1 cellular context compared by ENCODE assay signal in genomic region chr19:10653732-10654609, GRCh38.
TF ChIP-seq lines count a peak whose summit lies in the region.

ILF3 (plus strand) TSS chr19:10654346; CDS start chr19:10670606, 16,260 bp downstream.

TF ChIP-seq in HEK293, 187 proteins besides CTCF, POLR2A, EP300 and RAD21 (continued from another document and continues in another):
- TF ChIP-seq ZNF280C (tag by site-specific recombination; IDR thresholded peaks at IDR 0.05) (no peak), ZSCAN23 (tag by site-specific recombination; IDR thresholded peaks at IDR 0.05) (peak; percentile 93), PATZ1 (tag by site-specific recombination; IDR thresholded peaks at IDR 0.05) (peak; percentile 100), ZEB2 (tag by site-specific recombination; IDR thresholded peaks at IDR 0.05) (peak; percentile 95), ZNF518A (tag by site-specific recombination; conservative IDR thresholded peaks at IDR 0.05; ENCODE audit: low read depth) (peak; percentile 63), ZNF114 (tag by site-specific recombination; IDR thresholded peaks at IDR 0.05) (no peak), ZNF157 (tag by site-specific recombination; IDR thresholded peaks at IDR 0.05) (no peak), ZNF37A (tag by site-specific recombination; IDR thresholded peaks at IDR 0.05) (no peak), PRDM4 (tag by site-specific recombination; IDR thresholded peaks at IDR 0.05) (peak; percentile 81), ZNF280D (tag by site-specific recombination; IDR thresholded peaks at IDR 0.05) (no peak; the same call in 1 of the 2 replicates), ZNF596 (tag by site-specific recombination; IDR thresholded peaks at IDR 0.05) (no peak), ZNF24 (tag by site-specific recombination; IDR thresholded peaks at IDR 0.05) (peak; percentile 99), ZNF701 (tag by site-specific recombination; IDR thresholded peaks at IDR 0.05) (no peak), GLIS1 (tag by site-specific recombination; IDR thresholded peaks at IDR 0.05) (peak; percentile 89), TCF7L2 (IDR thresholded peaks at IDR 0.05; ENCODE audit: borderline replicate concordance, low read depth, low read length) (no peak), ZNF473 (tag by site-specific recombination; IDR thresholded peaks at IDR 0.05) (no peak), ZNF404 (tag by site-specific recombination; IDR thresholded peaks at IDR 0.05) (no peak), PRDM1 (tag by site-specific recombination; IDR thresholded peaks at IDR 0.05) (peak; percentile 98), ZNF112 (tag by site-specific recombination; IDR thresholded peaks at IDR 0.05) (no peak), ZNF610 (tag by site-specific recombination; IDR thresholded peaks at IDR 0.05; ENCODE audit: borderline replicate concordance) (peak; percentile 96), ZNF223 (tag by site-specific recombination; IDR thresholded peaks at IDR 0.05) (no peak), SP3 (tag by site-specific recombination; IDR thresholded peaks at IDR 0.05) (peak; percentile 99), ZNF133 (tag by site-specific recombination; IDR thresholded peaks at IDR 0.05) (no peak), SCRT2 (tag by site-specific recombination; IDR thresholded peaks at IDR 0.05) (peak; percentile 52; the same call in 1 of the 2 replicates), ZNF621 (tag by site-specific recombination; IDR thresholded peaks at IDR 0.05) (no peak), ZNF792 (tag by site-specific recombination; IDR thresholded peaks at IDR 0.05) (0 out of 2 replicates have a peak, but pooled peaks have one; percentile 23), ZNF138 (tag by site-specific recombination; IDR thresholded peaks at IDR 0.05; ENCODE audit: borderline replicate concordance) (no peak), ZBTB44 (tag by site-specific recombination; IDR thresholded peaks at IDR 0.05) (peak; percentile 74), ZNF221 (tag by site-specific recombination; IDR thresholded peaks at IDR 0.05; ENCODE audit: borderline replicate concordance) (peak; percentile 6; the same call in 1 of the 2 replicates), ZNF558 (tag by site-specific recombination; IDR thresholded peaks at IDR 0.05) (peak; percentile 90), ZFHX2 (tag by site-specific recombination; conservative IDR thresholded peaks at IDR 0.05) (peak; percentile 90), ZNF362 (tag by site-specific recombination; IDR thresholded peaks at IDR 0.05) (peak; percentile 99), ZNF549 (tag by site-specific recombination; IDR thresholded peaks at IDR 0.05) (no peak), ZBTB17 (tag by site-specific recombination; IDR thresholded peaks at IDR 0.05) (peak; percentile 97), ZNF510 (tag by site-specific recombination; IDR thresholded peaks at IDR 0.05; ENCODE audit: insufficient replicate concordance) (no peak), ZBTB1 (tag by site-specific recombination; IDR thresholded peaks at IDR 0.05) (peak; percentile 85), ZNF623 (tag by site-specific recombination; IDR thresholded peaks at IDR 0.05) (peak; percentile 51), ZNF2 (tag by site-specific recombination; IDR thresholded peaks at IDR 0.05) (no peak), SETDB1 (IDR thresholded peaks at IDR 0.05; ENCODE audit: insufficient read length, low read length) (peak; percentile 43), GLI4 (tag by site-specific recombination; IDR thresholded peaks at IDR 0.05) (no peak), ZNF18 (tag by site-specific recombination; IDR thresholded peaks at IDR 0.05) (peak; percentile 83), KLF1 (tag by site-specific recombination; IDR thresholded peaks at IDR 0.05) (peak; percentile 94), ZNF23 (tag by site-specific recombination; IDR thresholded peaks at IDR 0.05; ENCODE audit: borderline replicate concordance) (0 out of 2 replicates have a peak, but pooled peaks have one; percentile 41), ZNF76 (tag by site-specific recombination; IDR thresholded peaks at IDR 0.05; ENCODE audit: borderline replicate concordance, low read depth) (peak; percentile 92), ZNF529 (tag by site-specific recombination; IDR thresholded peaks at IDR 0.05; ENCODE audit: insufficient replicate concordance) (no peak)
